In the genomic region with DNA sequence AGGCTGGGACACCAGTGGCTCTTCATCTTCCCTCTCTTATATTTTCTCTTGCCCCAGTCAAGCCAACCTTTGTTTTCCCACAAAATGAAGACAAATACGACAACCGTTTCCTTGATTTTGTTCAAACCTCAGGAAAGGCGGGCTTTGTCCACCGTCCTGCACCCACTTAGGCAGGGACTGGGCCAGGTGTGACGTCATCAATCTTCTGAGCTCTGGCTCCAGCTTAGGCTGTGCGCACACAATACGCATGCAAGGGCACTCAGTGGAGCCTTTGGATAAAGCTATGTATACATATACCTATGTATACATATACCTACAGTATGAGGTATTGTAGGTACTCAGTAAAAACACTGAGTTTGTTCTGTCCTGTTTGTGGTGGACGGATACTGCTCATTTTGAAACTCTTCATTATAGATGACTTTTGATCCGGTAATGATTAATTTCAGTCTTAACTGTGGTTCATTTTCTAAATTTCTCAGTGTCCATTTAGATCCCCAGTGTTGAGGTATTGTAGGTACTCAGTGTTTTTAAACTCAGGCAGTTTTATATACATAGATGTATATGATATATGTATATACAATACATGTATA, we compare ENCODE assay signal across 1 cellular context.
TF ChIP-seq lines count a peak whose summit lies in the region.

No MANE protein-coding gene starts in this region.

TF ChIP-seq in GM12878, 131 proteins besides CTCF, POLR2A, EP300 and RAD21 (continued from another document):
- TF ChIP-seq, protein P1, sequence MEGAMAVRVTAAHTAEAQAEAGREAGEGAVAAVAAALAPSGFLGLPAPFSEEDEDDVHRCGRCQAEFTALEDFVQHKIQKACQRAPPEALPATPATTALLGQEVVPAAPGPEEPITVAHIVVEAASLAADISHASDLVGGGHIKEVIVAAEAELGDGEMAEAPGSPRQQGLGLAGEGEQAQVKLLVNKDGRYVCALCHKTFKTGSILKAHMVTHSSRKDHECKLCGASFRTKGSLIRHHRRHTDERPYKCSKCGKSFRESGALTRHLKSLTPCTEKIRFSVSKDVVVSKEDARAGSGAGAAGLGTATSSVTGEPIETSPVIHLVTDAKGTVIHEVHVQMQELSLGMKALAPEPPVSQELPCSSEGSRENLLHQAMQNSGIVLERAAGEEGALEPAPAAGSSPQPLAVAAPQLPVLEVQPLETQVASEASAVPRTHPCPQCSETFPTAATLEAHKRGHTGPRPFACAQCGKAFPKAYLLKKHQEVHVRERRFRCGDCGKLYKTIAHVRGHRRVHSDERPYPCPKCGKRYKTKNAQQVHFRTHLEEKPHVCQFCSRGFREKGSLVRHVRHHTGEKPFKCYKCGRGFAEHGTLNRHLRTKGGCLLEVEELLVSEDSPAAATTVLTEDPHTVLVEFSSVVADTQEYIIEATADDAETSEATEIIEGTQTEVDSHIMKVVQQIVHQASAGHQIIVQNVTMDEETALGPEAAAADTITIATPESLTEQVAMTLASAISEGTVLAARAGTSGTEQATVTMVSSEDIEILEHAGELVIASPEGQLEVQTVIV (IDR thresholded peaks at IDR 0.05; ENCODE audit: borderline replicate concordance, partially characterized antibody), result no peak
- no peak for TF ChIP-seq MEF2A (IDR thresholded peaks at IDR 0.05; ENCODE audit: insufficient read depth, low read depth, low read length)
- peak; percentile 39; the same call in 1 of the 2 replicates for TF ChIP-seq ZBED1 (IDR thresholded peaks at IDR 0.05; ENCODE audit: borderline replicate concordance)
- TF ChIP-seq YBX1 (IDR thresholded peaks at IDR 0.05), result no peak
- TF ChIP-seq KAT2A (conservative IDR thresholded peaks at IDR 0.05; ENCODE audit: control insufficient read depth, low read depth, low read length), result no peak
- TF ChIP-seq, protein P2, sequence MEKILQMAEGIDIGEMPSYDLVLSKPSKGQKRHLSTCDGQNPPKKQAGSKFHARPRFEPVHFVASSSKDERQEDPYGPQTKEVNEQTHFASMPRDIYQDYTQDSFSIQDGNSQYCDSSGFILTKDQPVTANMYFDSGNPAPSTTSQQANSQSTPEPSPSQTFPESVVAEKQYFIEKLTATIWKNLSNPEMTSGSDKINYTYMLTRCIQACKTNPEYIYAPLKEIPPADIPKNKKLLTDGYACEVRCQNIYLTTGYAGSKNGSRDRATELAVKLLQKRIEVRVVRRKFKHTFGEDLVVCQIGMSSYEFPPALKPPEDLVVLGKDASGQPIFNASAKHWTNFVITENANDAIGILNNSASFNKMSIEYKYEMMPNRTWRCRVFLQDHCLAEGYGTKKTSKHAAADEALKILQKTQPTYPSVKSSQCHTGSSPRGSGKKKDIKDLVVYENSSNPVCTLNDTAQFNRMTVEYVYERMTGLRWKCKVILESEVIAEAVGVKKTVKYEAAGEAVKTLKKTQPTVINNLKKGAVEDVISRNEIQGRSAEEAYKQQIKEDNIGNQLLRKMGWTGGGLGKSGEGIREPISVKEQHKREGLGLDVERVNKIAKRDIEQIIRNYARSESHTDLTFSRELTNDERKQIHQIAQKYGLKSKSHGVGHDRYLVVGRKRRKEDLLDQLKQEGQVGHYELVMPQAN (conservative IDR thresholded peaks at IDR 0.05), result no peak
- peak; percentile 84 for TF ChIP-seq RUNX3 (IDR thresholded peaks at IDR 0.05; ENCODE audit: low read length)
- TF ChIP-seq MTA2 (IDR thresholded peaks at IDR 0.05; ENCODE audit: low read depth), result no peak
- TF ChIP-seq SP1 (IDR thresholded peaks at IDR 0.05; ENCODE audit: low read depth, low read length), result no peak
- no peak for TF ChIP-seq RBBP5 (conservative IDR thresholded peaks at IDR 0.05)
- TF ChIP-seq NFIC (IDR thresholded peaks at IDR 0.05; ENCODE audit: low read depth, low read length), result peak; percentile 70; the same call in 1 of the 2 replicates
- no peak for TF ChIP-seq ZNF384 (IDR thresholded peaks at IDR 0.05; ENCODE audit: borderline replicate concordance, low read depth, low read length)
- TF ChIP-seq, protein P3, sequence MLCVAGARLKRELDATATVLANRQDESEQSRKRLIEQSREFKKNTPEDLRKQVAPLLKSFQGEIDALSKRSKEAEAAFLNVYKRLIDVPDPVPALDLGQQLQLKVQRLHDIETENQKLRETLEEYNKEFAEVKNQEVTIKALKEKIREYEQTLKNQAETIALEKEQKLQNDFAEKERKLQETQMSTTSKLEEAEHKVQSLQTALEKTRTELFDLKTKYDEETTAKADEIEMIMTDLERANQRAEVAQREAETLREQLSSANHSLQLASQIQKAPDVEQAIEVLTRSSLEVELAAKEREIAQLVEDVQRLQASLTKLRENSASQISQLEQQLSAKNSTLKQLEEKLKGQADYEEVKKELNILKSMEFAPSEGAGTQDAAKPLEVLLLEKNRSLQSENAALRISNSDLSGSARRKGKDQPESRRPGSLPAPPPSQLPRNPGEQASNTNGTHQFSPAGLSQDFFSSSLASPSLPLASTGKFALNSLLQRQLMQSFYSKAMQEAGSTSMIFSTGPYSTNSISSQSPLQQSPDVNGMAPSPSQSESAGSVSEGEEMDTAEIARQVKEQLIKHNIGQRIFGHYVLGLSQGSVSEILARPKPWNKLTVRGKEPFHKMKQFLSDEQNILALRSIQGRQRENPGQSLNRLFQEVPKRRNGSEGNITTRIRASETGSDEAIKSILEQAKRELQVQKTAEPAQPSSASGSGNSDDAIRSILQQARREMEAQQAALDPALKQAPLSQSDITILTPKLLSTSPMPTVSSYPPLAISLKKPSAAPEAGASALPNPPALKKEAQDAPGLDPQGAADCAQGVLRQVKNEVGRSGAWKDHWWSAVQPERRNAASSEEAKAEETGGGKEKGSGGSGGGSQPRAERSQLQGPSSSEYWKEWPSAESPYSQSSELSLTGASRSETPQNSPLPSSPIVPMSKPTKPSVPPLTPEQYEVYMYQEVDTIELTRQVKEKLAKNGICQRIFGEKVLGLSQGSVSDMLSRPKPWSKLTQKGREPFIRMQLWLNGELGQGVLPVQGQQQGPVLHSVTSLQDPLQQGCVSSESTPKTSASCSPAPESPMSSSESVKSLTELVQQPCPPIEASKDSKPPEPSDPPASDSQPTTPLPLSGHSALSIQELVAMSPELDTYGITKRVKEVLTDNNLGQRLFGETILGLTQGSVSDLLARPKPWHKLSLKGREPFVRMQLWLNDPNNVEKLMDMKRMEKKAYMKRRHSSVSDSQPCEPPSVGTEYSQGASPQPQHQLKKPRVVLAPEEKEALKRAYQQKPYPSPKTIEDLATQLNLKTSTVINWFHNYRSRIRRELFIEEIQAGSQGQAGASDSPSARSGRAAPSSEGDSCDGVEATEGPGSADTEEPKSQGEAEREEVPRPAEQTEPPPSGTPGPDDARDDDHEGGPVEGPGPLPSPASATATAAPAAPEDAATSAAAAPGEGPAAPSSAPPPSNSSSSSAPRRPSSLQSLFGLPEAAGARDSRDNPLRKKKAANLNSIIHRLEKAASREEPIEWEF (IDR thresholded peaks at IDR 0.05; ENCODE audit: insufficient replicate concordance, low read depth, low read length), result no peak
- peak; percentile 26; the same call in 1 of the 2 replicates for TF ChIP-seq GABPA (IDR thresholded peaks at IDR 0.05; ENCODE audit: low read depth)
- 0 out of 4 replicates have a peak, but pooled peaks of 1 of the 2 experiments have one; percentile 17 for TF ChIP-seq ETV6 (conservative IDR thresholded peaks at IDR 0.05 in 1 of 2, IDR thresholded peaks at IDR 0.05 in 1 of 2; ENCODE audit: borderline replicate concordance in 1 of 2, low read depth in 1 of 2)
- TF ChIP-seq, protein P4, sequence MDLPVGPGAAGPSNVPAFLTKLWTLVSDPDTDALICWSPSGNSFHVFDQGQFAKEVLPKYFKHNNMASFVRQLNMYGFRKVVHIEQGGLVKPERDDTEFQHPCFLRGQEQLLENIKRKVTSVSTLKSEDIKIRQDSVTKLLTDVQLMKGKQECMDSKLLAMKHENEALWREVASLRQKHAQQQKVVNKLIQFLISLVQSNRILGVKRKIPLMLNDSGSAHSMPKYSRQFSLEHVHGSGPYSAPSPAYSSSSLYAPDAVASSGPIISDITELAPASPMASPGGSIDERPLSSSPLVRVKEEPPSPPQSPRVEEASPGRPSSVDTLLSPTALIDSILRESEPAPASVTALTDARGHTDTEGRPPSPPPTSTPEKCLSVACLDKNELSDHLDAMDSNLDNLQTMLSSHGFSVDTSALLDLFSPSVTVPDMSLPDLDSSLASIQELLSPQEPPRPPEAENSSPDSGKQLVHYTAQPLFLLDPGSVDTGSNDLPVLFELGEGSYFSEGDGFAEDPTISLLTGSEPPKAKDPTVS (IDR thresholded peaks at IDR 0.05; ENCODE audit: low read depth, low read length), result no peak
- no peak for TF ChIP-seq RELA (IDR thresholded peaks at IDR 0.05; ENCODE audit: borderline replicate concordance, partially characterized antibody)
- TF ChIP-seq SRF (IDR thresholded peaks at IDR 0.05; ENCODE audit: low read depth in 2 of 2, low read length in 2 of 2), result no peak
- TF ChIP-seq BRCA1 (IDR thresholded peaks at IDR 0.05; ENCODE audit: low read depth, low read length), result no peak
- peak; percentile 46; the same call in 1 of the 2 replicates for TF ChIP-seq FOXM1 (IDR thresholded peaks at IDR 0.05; ENCODE audit: low read depth, low read length)
- peak; percentile 39; the same call in 1 of the 2 replicates for TF ChIP-seq CBFB (IDR thresholded peaks at IDR 0.05; ENCODE audit: low read depth)
- no peak for TF ChIP-seq HCFC1 (IDR thresholded peaks at IDR 0.05; ENCODE audit: low read length)
- TF ChIP-seq POLR2AphosphoS5 (IDR thresholded peaks at IDR 0.05; ENCODE audit: low read length), result no peak
- TF ChIP-seq, protein P5, sequence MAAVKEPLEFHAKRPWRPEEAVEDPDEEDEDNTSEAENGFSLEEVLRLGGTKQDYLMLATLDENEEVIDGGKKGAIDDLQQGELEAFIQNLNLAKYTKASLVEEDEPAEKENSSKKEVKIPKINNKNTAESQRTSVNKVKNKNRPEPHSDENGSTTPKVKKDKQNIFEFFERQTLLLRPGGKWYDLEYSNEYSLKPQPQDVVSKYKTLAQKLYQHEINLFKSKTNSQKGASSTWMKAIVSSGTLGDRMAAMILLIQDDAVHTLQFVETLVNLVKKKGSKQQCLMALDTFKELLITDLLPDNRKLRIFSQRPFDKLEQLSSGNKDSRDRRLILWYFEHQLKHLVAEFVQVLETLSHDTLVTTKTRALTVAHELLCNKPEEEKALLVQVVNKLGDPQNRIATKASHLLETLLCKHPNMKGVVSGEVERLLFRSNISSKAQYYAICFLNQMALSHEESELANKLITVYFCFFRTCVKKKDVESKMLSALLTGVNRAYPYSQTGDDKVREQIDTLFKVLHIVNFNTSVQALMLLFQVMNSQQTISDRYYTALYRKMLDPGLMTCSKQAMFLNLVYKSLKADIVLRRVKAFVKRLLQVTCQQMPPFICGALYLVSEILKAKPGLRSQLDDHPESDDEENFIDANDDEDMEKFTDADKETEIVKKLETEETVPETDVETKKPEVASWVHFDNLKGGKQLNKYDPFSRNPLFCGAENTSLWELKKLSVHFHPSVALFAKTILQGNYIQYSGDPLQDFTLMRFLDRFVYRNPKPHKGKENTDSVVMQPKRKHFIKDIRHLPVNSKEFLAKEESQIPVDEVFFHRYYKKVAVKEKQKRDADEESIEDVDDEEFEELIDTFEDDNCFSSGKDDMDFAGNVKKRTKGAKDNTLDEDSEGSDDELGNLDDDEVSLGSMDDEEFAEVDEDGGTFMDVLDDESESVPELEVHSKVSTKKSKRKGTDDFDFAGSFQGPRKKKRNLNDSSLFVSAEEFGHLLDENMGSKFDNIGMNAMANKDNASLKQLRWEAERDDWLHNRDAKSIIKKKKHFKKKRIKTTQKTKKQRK (IDR thresholded peaks at IDR 0.05; ENCODE audit: low read depth, low read length), result no peak
- TF ChIP-seq, protein P6, sequence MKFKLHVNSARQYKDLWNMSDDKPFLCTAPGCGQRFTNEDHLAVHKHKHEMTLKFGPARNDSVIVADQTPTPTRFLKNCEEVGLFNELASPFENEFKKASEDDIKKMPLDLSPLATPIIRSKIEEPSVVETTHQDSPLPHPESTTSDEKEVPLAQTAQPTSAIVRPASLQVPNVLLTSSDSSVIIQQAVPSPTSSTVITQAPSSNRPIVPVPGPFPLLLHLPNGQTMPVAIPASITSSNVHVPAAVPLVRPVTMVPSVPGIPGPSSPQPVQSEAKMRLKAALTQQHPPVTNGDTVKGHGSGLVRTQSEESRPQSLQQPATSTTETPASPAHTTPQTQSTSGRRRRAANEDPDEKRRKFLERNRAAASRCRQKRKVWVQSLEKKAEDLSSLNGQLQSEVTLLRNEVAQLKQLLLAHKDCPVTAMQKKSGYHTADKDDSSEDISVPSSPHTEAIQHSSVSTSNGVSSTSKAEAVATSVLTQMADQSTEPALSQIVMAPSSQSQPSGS (IDR thresholded peaks at IDR 0.05; ENCODE audit: low read length), result 0 out of 2 replicates have a peak, but pooled peaks have one; percentile 23
- no peak for TF ChIP-seq SUZ12 (IDR thresholded peaks at IDR 0.05; ENCODE audit: unreplicated experiment)
- TF ChIP-seq HDGF (IDR thresholded peaks at IDR 0.05), result no peak
- TF ChIP-seq, protein P7, sequence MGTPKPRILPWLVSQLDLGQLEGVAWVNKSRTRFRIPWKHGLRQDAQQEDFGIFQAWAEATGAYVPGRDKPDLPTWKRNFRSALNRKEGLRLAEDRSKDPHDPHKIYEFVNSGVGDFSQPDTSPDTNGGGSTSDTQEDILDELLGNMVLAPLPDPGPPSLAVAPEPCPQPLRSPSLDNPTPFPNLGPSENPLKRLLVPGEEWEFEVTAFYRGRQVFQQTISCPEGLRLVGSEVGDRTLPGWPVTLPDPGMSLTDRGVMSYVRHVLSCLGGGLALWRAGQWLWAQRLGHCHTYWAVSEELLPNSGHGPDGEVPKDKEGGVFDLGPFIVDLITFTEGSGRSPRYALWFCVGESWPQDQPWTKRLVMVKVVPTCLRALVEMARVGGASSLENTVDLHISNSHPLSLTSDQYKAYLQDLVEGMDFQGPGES (IDR thresholded peaks at IDR 0.05), result no peak
- peak; percentile 85 for TF ChIP-seq JUNB (IDR thresholded peaks at IDR 0.05)
- 0 out of 2 replicates have a peak, but pooled peaks have one; percentile 8 for TF ChIP-seq BCL11A (IDR thresholded peaks at IDR 0.05; ENCODE audit: low read depth, low read length)
- TF ChIP-seq ZSCAN29 (IDR thresholded peaks at IDR 0.05), result no peak
- TF ChIP-seq CBX3 (IDR thresholded peaks at IDR 0.05; ENCODE audit: borderline replicate concordance, low read depth), result no peak
- no peak for TF ChIP-seq CBX5 (IDR thresholded peaks at IDR 0.05; ENCODE audit: low read depth)
